Comparison of ENCODE assay signal across 12 cellular contexts in the genomic region with DNA sequence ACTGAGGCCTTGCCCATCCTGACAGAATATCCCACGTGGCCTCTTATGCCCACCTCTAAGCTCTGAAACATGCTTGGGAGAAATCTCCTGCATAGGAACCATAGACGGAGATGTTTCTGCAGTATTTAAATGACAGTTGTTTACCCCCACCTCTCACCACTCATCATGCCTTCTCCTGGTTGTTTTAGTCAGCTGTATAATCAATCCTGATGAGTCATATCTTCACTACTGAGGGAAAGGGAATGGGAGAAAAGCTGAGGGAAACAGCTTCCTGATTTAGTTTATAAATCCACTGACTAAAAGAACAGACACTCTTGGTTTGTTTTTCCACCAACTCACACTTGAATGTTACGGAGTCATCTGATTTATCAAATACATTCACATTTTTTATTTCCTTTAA.
DNase-seq lines count a peak whose midpoint lies in the region; ATAC-seq and TF ChIP-seq lines count a peak whose summit lies in the region.
"Had no signal": no experiment of that assay in that cellular context is flagged by ENCODE, and none has a peak within 500 bp of the region (broad histone marks: within the 10 kb centered on the region; RNA-seq: fewer than 3 reads in every experiment).

No MANE protein-coding gene starts in this region.

- peaks cover 16% of the 10 kb centered on the region for H3F3A ChIP-seq in SK-N-SH (replicated peaks; ENCODE audit: insufficient read depth)

- H3K9me3 ChIP-seq in SK-N-SH (no peaks in the 10 kb centered on the region), skeletal muscle satellite cell (replicated peaks; ENCODE audit: low read length) (no peaks in the 10 kb centered on the region)

- H3K4me2 ChIP-seq in SK-N-SH (peak overlapping the region; percentile 60), skeletal muscle satellite cell (ENCODE audit: low read length) (peak overlapping the region; percentile 67)

- CTCF ChIA-PET in SK-N-SH (lab: Yijun Ruan, JAX) = no interaction called here

- H3K36me3 ChIP-seq in SK-N-SH (replicated peaks in 1 of 2; ENCODE audit: control insufficient read depth in 1 of 2, insufficient read depth in 2 of 2, low read length in 1 of 2) = no peaks in the 10 kb centered on the region
- H3K36me3 ChIP-seq in skeletal muscle satellite cell (ENCODE audit: insufficient read depth, low read length) = no peaks in the 10 kb centered on the region

- H3K4me1 ChIP-seq in SK-N-SH (ENCODE audit: control insufficient read depth in 1 of 2, insufficient read depth in 2 of 2, low read depth in 1 of 2, low read length in 1 of 2) (peaks cover 0 to 4% of the 10 kb centered on the region in 2 experiments; a peak in 2 of 4 replicates), skeletal muscle satellite cell (ENCODE audit: control insufficient read depth, insufficient read depth, low read length) (peaks cover 30% of the 10 kb centered on the region)

- H3K9me2 ChIP-seq in SK-N-SH = no peaks in the 10 kb centered on the region

- H2AFZ ChIP-seq in SK-N-SH (ENCODE audit: low read depth) = no peak overlapping the region

- POLR2A ChIA-PET in SK-N-SH (lab: Yijun Ruan, JAX) = no interaction called here

- H3K4me1 Mint-ChIP-seq in effector memory CD8-positive, alpha-beta T cell (ENCODE audit: low read depth in 2 of 2) = no peaks in the 10 kb centered on the region

- H3K27me3 Mint-ChIP-seq in effector memory CD8-positive, alpha-beta T cell = no peaks in the 10 kb centered on the region

- peak; percentile 82 for DNase-seq in HCEC 1CT
- DNase-seq in SK-N-SH = no peak
- peak; percentile 78 for DNase-seq in fibroblast of villous mesenchyme (ENCODE audit: low read depth)
- DNase-seq in GM10266 (ENCODE audit: extremely low spot score) = no peak
- no peak for DNase-seq in stimulated activated CD4-positive, alpha-beta T cell treated with anti-CD3 and anti-CD28 coated beads, Interleukin-4, amount 100 ng/mL, for 24 hours
- no peak for DNase-seq in effector memory CD8-positive, alpha-beta T cell
- DNase-seq: activated CD8-positive, alpha-beta memory T cell treated with anti-CD3 and anti-CD28 coated beads for 24 hours; aorta; naive thymus-derived CD4-positive, alpha-beta T cell; NCI-H345 had no signal

- no peaks in the 10 kb centered on the region for H3K27me3 ChIP-seq in SK-N-SH (ENCODE audit: insufficient read depth)
- H3K27me3 ChIP-seq in skeletal muscle satellite cell (ENCODE audit: control insufficient read depth, insufficient read depth, low read length) = no peaks in the 10 kb centered on the region

- no peaks in the 10 kb centered on the region for H3K36me3 Mint-ChIP-seq in effector memory CD8-positive, alpha-beta T cell (ENCODE audit: insufficient read depth)
- H3K36me3 Mint-ChIP-seq: naive thymus-derived CD4-positive, alpha-beta T cell had no signal

- no peak overlapping the region for H3K4me3 Mint-ChIP-seq in effector memory CD8-positive, alpha-beta T cell
- H3K4me3 Mint-ChIP-seq: naive thymus-derived CD4-positive, alpha-beta T cell had no signal

- no peak overlapping the region for H3K27ac Mint-ChIP-seq in effector memory CD8-positive, alpha-beta T cell

- H3K9ac ChIP-seq in SK-N-SH = no peak overlapping the region
- peak overlapping the region; percentile 9 for H3K9ac ChIP-seq in skeletal muscle satellite cell (ENCODE audit: low read depth, low read length)

- no peak for TF ChIP-seq CTCF in SK-N-SH (IDR thresholded peaks at IDR 0.05)
- no peak for TF ChIP-seq CTCF in fibroblast of villous mesenchyme (IDR thresholded peaks at IDR 0.05; ENCODE audit: insufficient read depth, low read depth, low read length)
- no peak for TF ChIP-seq CTCF in GM10266 (IDR thresholded peaks at IDR 0.05; ENCODE audit: control insufficient read depth, insufficient read depth, low read depth, missing control alignments)

- peak overlapping the region in 1 of 2 experiments; percentile 68; a peak in 2 of 4 replicates for H3K27ac ChIP-seq in SK-N-SH (ENCODE audit: low read depth in 2 of 2, low read length in 1 of 2)

- no peak for ATAC-seq in HG03571 (IDR thresholded peaks at IDR 0.05; ENCODE audit: unreplicated experiment)
- ATAC-seq in effector memory CD8-positive, alpha-beta T cell (replicated peaks) = no peak
- ATAC-seq: naive thymus-derived CD4-positive, alpha-beta T cell had no signal

- WGBS in SK-N-SH (ENCODE audit: low lambda C conversion rate) = 54% methylated on average over 3 of the region's 3 CpGs

- no peak for TF ChIP-seq EP300 in SK-N-SH (IDR thresholded peaks at IDR 0.05; ENCODE audit: borderline replicate concordance in 1 of 2, low read depth in 1 of 2, low read length in 1 of 2)

- peaks cover 0 to 3% of the 10 kb centered on the region in 2 donors for H3K9me3 Mint-ChIP-seq in effector memory CD8-positive, alpha-beta T cell

- no peak overlapping the region for H3K4me3 ChIP-seq in SK-N-SH (ENCODE audit: low read depth in 2 of 2, low read length in 1 of 2)
- no peak overlapping the region for H3K4me3 ChIP-seq in fibroblast of villous mesenchyme (ENCODE audit: low read depth, low read length)
- no peak overlapping the region for H3K4me3 ChIP-seq in skeletal muscle satellite cell (ENCODE audit: low read length)

- H4K20me1 ChIP-seq in SK-N-SH (ENCODE audit: insufficient read depth) = no peaks in the 10 kb centered on the region

- TF ChIP-seq RAD21 in SK-N-SH (IDR thresholded peaks at IDR 0.05; ENCODE audit: low read length) = no peak

- H3K79me2 ChIP-seq in SK-N-SH (ENCODE audit: insufficient read depth) = no peaks in the 10 kb centered on the region

TF ChIP-seq in SK-N-SH, 30 proteins besides CTCF, POLR2A, EP300 and RAD21:
- TF ChIP-seq FOSL2 (IDR thresholded peaks at IDR 0.05; ENCODE audit: borderline replicate concordance, low read depth) = peak; percentile 54; the same call in 1 of the 2 replicates
- no peak for TF ChIP-seq CHD2 (IDR thresholded peaks at IDR 0.05; ENCODE audit: low read length, partially characterized antibody)
- TF ChIP-seq MEF2A (IDR thresholded peaks at IDR 0.05; ENCODE audit: borderline replicate concordance, low read depth) = no peak
- no peak for TF ChIP-seq SIN3A (IDR thresholded peaks at IDR 0.05; ENCODE audit: borderline replicate concordance, low read depth, low read length)
- peak; percentile 46; the same call in 1 of the 2 replicates for TF ChIP-seq TCF12 (IDR thresholded peaks at IDR 0.05)
- TF ChIP-seq RCOR1 (IDR thresholded peaks at IDR 0.05; ENCODE audit: low read length) = no peak
- TF ChIP-seq RXRA (IDR thresholded peaks at IDR 0.05; ENCODE audit: borderline replicate concordance, low read depth) = no peak
- no peak for TF ChIP-seq FOXM1 (IDR thresholded peaks at IDR 0.05; ENCODE audit: low read depth)
- TF ChIP-seq JUND (IDR thresholded peaks at IDR 0.05) = peak; percentile 82
- TF ChIP-seq, protein P1, sequence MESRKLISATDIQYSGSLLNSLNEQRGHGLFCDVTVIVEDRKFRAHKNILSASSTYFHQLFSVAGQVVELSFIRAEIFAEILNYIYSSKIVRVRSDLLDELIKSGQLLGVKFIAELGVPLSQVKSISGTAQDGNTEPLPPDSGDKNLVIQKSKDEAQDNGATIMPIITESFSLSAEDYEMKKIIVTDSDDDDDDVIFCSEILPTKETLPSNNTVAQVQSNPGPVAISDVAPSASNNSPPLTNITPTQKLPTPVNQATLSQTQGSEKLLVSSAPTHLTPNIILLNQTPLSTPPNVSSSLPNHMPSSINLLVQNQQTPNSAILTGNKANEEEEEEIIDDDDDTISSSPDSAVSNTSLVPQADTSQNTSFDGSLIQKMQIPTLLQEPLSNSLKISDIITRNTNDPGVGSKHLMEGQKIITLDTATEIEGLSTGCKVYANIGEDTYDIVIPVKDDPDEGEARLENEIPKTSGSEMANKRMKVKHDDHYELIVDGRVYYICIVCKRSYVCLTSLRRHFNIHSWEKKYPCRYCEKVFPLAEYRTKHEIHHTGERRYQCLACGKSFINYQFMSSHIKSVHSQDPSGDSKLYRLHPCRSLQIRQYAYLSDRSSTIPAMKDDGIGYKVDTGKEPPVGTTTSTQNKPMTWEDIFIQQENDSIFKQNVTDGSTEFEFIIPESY (IDR thresholded peaks at IDR 0.05; ENCODE audit: borderline replicate concordance, low read depth) = no peak
- TF ChIP-seq SMC3 (IDR thresholded peaks at IDR 0.05; ENCODE audit: low read depth, low read length) = no peak
- no peak for TF ChIP-seq TAF1 (IDR thresholded peaks at IDR 0.05; ENCODE audit: borderline replicate concordance, low read depth, low read length)
- TF ChIP-seq, protein P2, sequence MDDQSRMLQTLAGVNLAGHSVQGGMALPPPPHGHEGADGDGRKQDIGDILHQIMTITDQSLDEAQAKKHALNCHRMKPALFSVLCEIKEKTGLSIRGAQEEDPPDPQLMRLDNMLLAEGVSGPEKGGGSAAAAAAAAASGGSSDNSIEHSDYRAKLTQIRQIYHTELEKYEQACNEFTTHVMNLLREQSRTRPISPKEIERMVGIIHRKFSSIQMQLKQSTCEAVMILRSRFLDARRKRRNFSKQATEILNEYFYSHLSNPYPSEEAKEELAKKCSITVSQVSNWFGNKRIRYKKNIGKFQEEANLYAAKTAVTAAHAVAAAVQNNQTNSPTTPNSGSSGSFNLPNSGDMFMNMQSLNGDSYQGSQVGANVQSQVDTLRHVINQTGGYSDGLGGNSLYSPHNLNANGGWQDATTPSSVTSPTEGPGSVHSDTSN (IDR thresholded peaks at IDR 0.05) = peak; percentile 77
TF ChIP-seq in SK-N-SH: peak in this region for 4.

Comparison
In these comparisons a context has a peak if more than half of its experiments do, and no peak if none do; other contexts are left out.
1. DNase-seq: peak in HCEC 1CT (single experiment) and fibroblast of villous mesenchyme (single experiment); none in SK-N-SH (single experiment), GM10266 (single experiment), stimulated activated CD4-positive, alpha-beta T cell treated with anti-CD3 and anti-CD28 coated beads, Interleukin-4, amount 100 ng/mL, for 24 hours (single experiment) and effector memory CD8-positive, alpha-beta T cell (0 of 3).